ENCODE assay signal across 8 cellular contexts in the genomic region with DNA sequence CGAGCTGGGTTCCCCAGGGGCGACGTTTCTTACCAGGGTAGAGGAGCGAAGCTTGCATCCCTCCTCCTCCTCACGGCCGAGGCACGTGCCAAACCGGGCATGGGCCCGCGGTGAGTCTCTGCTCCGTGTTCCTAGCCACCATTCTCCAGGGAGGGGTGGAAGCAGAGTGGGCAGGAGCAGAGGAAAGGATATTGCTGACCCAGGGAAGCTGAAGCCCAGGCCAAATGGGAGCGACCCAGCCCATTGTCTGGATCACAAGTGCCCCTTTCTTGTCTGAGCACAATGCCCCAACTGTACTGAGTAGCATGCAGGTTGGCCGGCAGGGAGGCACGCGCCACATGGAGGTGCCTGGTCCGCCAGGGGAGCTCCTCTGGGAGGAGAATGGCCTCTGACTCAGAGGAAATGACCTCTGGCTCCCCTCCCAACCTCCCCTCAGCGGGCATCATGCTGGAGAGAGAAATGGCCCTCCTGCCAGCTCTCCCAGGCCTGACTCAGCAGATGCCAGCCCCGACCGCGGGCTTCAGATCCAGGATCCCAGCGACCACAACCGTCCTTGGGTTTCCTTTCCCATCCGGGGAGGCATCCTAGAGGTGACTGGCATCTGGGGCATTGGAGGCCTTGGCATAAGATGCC. TPM values are rescaled to one million over a fixed set of nuclear protein-coding genes. Genes with fewer than 3 reads are reported as not detected.
A peak's percentile ranks its signal among the peaks of the same experiment; 100 is the strongest.
DNase-seq lines count a peak whose midpoint lies in the region; ATAC-seq and TF ChIP-seq lines count a peak whose summit lies in the region.

No MANE protein-coding gene starts in this region.

- ATAC-seq in HG03139 (IDR thresholded peaks at IDR 0.05; ENCODE audit: unreplicated experiment): no peak

- DNase-seq in Caco-2 (no peak), HS-5 (ENCODE audit: low read depth) (peak; percentile 94), WERI-Rb-1 (no peak), fibroblast of pulmonary artery (ENCODE audit: low read depth) (peak; percentile 74), neural crest cell (ENCODE audit: low read depth, low spot score) (peak; percentile 58), KG1 (lab: John Stamatoyannopoulos, UW) (no peak)
- DNase-seq in central memory CD4-positive, alpha-beta T cell: no peak

- H3K9me3 Mint-ChIP-seq in Caco-2 (ENCODE audit: unreplicated experiment) (no peaks in the 10 kb centered on the region), neural crest cell (no peaks in the 10 kb centered on the region)

- TF ChIP-seq CTCF in Caco-2 (IDR thresholded peaks at IDR 0.05; ENCODE audit: insufficient read depth in 1 of 2, low read depth in 1 of 2, low read length in 1 of 2, severe bottlenecking in 1 of 2, unreplicated experiment in 1 of 2) (no peak), WERI-Rb-1 (IDR thresholded peaks at IDR 0.05; ENCODE audit: low read depth, low read length) (no peak), fibroblast of pulmonary artery (IDR thresholded peaks at IDR 0.05; ENCODE audit: low read length, missing control alignments) (no peak), neural crest cell (conservative IDR thresholded peaks at IDR 0.05) (no peak)

- no peak overlapping the region for H3K27ac ChIP-seq in WERI-Rb-1

- peaks cover 55% of the 10 kb centered on the region for H3K36me3 Mint-ChIP-seq in Caco-2 (ENCODE audit: insufficient read depth, unreplicated experiment)
- peaks cover 6% of the 10 kb centered on the region for H3K36me3 Mint-ChIP-seq in neural crest cell (ENCODE audit: low read depth)

- no TSS peak for BruUV-seq in Caco-2 (replicated peaks; lab: Mats Ljungman, UMichigan)

- H3K27me3 Mint-ChIP-seq in Caco-2 (ENCODE audit: insufficient read depth, unreplicated experiment) (peaks cover 6% of the 10 kb centered on the region), neural crest cell (ENCODE audit: low read depth) (peaks cover 53% of the 10 kb centered on the region)

- H3K4me3 ChIP-seq in Caco-2 (ENCODE audit: low read depth, low read length) (peak overlapping the region; percentile 78), WERI-Rb-1 (ENCODE audit: low read depth, low read length) (peak overlapping the region; percentile 22), fibroblast of pulmonary artery (replicated peaks; ENCODE audit: low read depth, low read length) (peak overlapping the region; percentile 60)

- H3K27me3 ChIP-seq in Caco-2 (replicated peaks; ENCODE audit: control insufficient read depth, insufficient read depth, low read length) (no peaks in the 10 kb centered on the region), WERI-Rb-1 (ENCODE audit: insufficient read depth, low read depth, severe bottlenecking) (no peaks in the 10 kb centered on the region)

- H3K27ac Mint-ChIP-seq in Caco-2 (ENCODE audit: unreplicated experiment): peak overlapping the region; percentile 2
- H3K27ac Mint-ChIP-seq in neural crest cell (ENCODE audit: unreplicated experiment): peak overlapping the region; percentile 81

- intact Hi-C loops in Caco-2 (cut with micrococcal nuclease; ENCODE audit: unreplicated experiment): loop anchor here (2.0 kb wide), 2 partner anchors 21 to 43 kb away; a partner anchor contains a TSS

- H3K4me1 ChIP-seq in Caco-2: peaks cover 6% of the 10 kb centered on the region; the same call in 1 of the 2 replicates

- POLR2A ChIA-PET in Caco-2 (lab: Charles Lee): interaction anchor here (0.6 to 2.4 kb wide), 2 partner anchors 21 to 45 kb away, joined by 3 to 13 read pairs; a partner anchor contains a TSS

- H3K9me3 ChIP-seq in Caco-2: no peaks in the 10 kb centered on the region
- H3K9me3 ChIP-seq in WERI-Rb-1 (ENCODE audit: severe bottlenecking): no peaks in the 10 kb centered on the region

- H3K36me3 ChIP-seq in Caco-2 (ENCODE audit: control insufficient read depth, insufficient read depth, low read length): no peaks in the 10 kb centered on the region; the same call in 1 of the 2 replicates
- no peaks in the 10 kb centered on the region for H3K36me3 ChIP-seq in WERI-Rb-1

- peak overlapping the region; percentile 70 for H3K4me3 Mint-ChIP-seq in Caco-2 (ENCODE audit: unreplicated experiment)
- peak overlapping the region; percentile 93 for H3K4me3 Mint-ChIP-seq in neural crest cell

- CTCF ChIA-PET in Caco-2 (lab: Charles Lee): interaction anchor here (0.5 to 6.4 kb wide), 5 partner anchors 44 to 77 kb away, joined by 3 to 78 read pairs (median 6); no protein-coding TSS in a partner anchor

- H3K4me1 Mint-ChIP-seq in Caco-2 (ENCODE audit: low read depth, unreplicated experiment) (peaks cover 8% of the 10 kb centered on the region), neural crest cell (peaks cover 55% of the 10 kb centered on the region)

RNA-seq across cellular contexts. Expression of a gene that starts 1.1 kb away (rescaled TPM):
- total RNA-seq in Caco-2 (2022) (4.7 and 5.7 TPM in 2 replicates), neural crest cell (16.1 and 19.0 TPM in 2 replicates)

RNA-seq across cellular contexts. Expression of a gene that starts 21.3 kb away (rescaled TPM):
- total RNA-seq in Caco-2 (2022): 64.4 and 71.9 TPM in 2 replicates
- total RNA-seq in neural crest cell: 47.4 and 54.9 TPM in 2 replicates

RNA-seq across cellular contexts. Expression of a gene that starts 25.7 kb away (rescaled TPM):
- total RNA-seq in Caco-2 (2022): 139 and 144 TPM in 2 replicates
- total RNA-seq in neural crest cell: 387 and 410 TPM in 2 replicates

RNA-seq across cellular contexts. Expression of a gene that starts 38.4 kb away (rescaled TPM):
- 13.3 and 14.0 TPM in 2 replicates for total RNA-seq in Caco-2 (2022)
- 2.3 and 2.7 TPM in 2 replicates for total RNA-seq in neural crest cell

RNA-seq across cellular contexts. Expression of a gene that starts 47.3 kb away (rescaled TPM):
- total RNA-seq in Caco-2 (2022) (not detected in 2 replicates), neural crest cell (not detected in 2 replicates)

Comparison
In these comparisons a context has a peak if more than half of its experiments do, and no peak if none do; other contexts are left out.
1. DNase-seq: peak in HS-5 (single experiment), fibroblast of pulmonary artery (single experiment) and neural crest cell (single experiment); none in Caco-2 (0 of 2), WERI-Rb-1 (single experiment), KG1 (single experiment) and central memory CD4-positive, alpha-beta T cell (single experiment).
2. H3K4me3 ChIP-seq: peak in every context shown above with its lines; median percentile 78 in Caco-2; 60 in fibroblast of pulmonary artery; 22 in WERI-Rb-1.